30 cellular contexts compared by ENCODE assay signal in genomic region chr7:96658011-96658391, GRCh38.
"Had no signal": no experiment of that assay in that cellular context is flagged by ENCODE, and none has a peak within 500 bp of the region (broad histone marks: within the 10 kb centered on the region; RNA-seq: fewer than 3 reads in every experiment).

No MANE protein-coding gene starts in this region.

- H3K27ac Mint-ChIP-seq: activated B cell treated with CpG ODN at 0.5 μM for 24 hours; activated CD4-positive, alpha-beta T cell treated with anti-CD3 and anti-CD28 coated beads for 36 hours; activated naive CD8-positive, alpha-beta T cell; activated T-cell treated with anti-CD3 and anti-CD28 coated beads, Interleukin-2, amount 50 U/mL, for 72 hours; mesothelial cell of epicardium; naive B cell; nephron progenitor cell; stimulated activated memory B cell treated with anti-CD40 and anti-IgM and Interleukin-4, amounts not matched to agents 10 μg/mL and 1 μg/mL and 100 μg/mL, for 72 hours; stimulated activated naive CD8-positive, alpha-beta T cell treated with anti-CD3 and anti-CD28 coated beads, Interleukin-15, amount 100 ng/mL, for 72 hours had no signal

- H3K27ac ChIP-seq: colonic mucosa, heart right ventricle, pancreas, psoas muscle, right atrium auricular region, upper lobe of left lung, vagina had no signal

- H3K27me3 Mint-ChIP-seq: activated B cell treated with CpG ODN at 0.5 μM for 24 hours; activated CD4-positive, alpha-beta T cell treated with anti-CD3 and anti-CD28 coated beads for 36 hours; activated naive CD8-positive, alpha-beta T cell; naive B cell; stimulated activated memory B cell treated with anti-CD40 and anti-IgM and Interleukin-4, amounts not matched to agents 10 μg/mL and 1 μg/mL and 100 μg/mL, for 72 hours; stimulated activated naive CD8-positive, alpha-beta T cell treated with anti-CD3 and anti-CD28 coated beads, Interleukin-15, amount 100 ng/mL, for 72 hours had no signal

- ATAC-seq: activated CD4-positive, alpha-beta T cell treated with anti-CD3 and anti-CD28 coated beads for 36 hours; activated T-cell treated with anti-CD3 and anti-CD28 coated beads, Interleukin-2, amount 50 U/mL, for 72 hours; esophagus mucosa; heart right ventricle; pancreas; psoas muscle; stimulated activated memory B cell treated with anti-CD40 and anti-IgM and Interleukin-4, amounts not matched to agents 10 μg/mL and 1 μg/mL and 100 μg/mL, for 72 hours; stimulated activated naive CD8-positive, alpha-beta T cell treated with anti-CD3 and anti-CD28 coated beads, Interleukin-15, amount 100 ng/mL, for 72 hours had no signal

- H3K27me3 ChIP-seq: colonic mucosa, heart right ventricle, pancreas, right atrium auricular region, upper lobe of left lung, vagina had no signal

- H3K4me1 ChIP-seq: colonic mucosa, heart right ventricle, pancreas, psoas muscle, right atrium auricular region, upper lobe of left lung, vagina had no signal

- H3K4me3 ChIP-seq: colonic mucosa, heart right ventricle, pancreas, psoas muscle, right atrium auricular region, smooth muscle cell, upper lobe of left lung, vagina had no signal

- H3K36me3 ChIP-seq: colonic mucosa, heart right ventricle, pancreas, right atrium auricular region, upper lobe of left lung, vagina had no signal

- DNase-seq: activated B cell treated with CpG ODN at 0.5 μM for 24 hours; activated CD4-positive, alpha-beta T cell treated with anti-CD3 and anti-CD28 coated beads for 36 hours; activated CD4-positive, alpha-beta T cell treated with anti-CD3 and anti-CD28 coated beads, Interleukin-2, amount 50 U/mL, for 4 hours; activated naive CD4-positive, alpha-beta T cell treated with Interleukin-2 at 50 U/mL for 16 hours; activated T-cell treated with anti-CD3 and anti-CD28 coated beads for 4 hours; activated T-cell treated with anti-CD3 and anti-CD28 coated beads, Interleukin-2, amount 50 U/mL, for 72 hours; anterior cingulate cortex; cerebellar nuclear complex; colonic mucosa; foreskin fibroblast; heart right ventricle; naive B cell; nephron progenitor cell; nucleus accumbens; pancreas; psoas muscle; stimulated activated CD4-positive, alpha-beta T cell treated with anti-CD3 and anti-CD28 coated beads, Interleukin-1b, Interleukin-23, amount 100 ng/mL, for 48 hours; stimulated activated CD4-positive, alpha-beta T cell treated with anti-CD3 and anti-CD28 coated beads, Interleukin-4, amount 100 ng/mL, for 4 hours; stimulated activated CD8-positive, alpha-beta memory T cell treated with anti-CD3 and anti-CD28 coated beads, Interleukin-4, amount 100 ng/mL, for 48 hours; stimulated activated naive CD8-positive, alpha-beta T cell treated with anti-CD3 and anti-CD28 coated beads, Interleukin-15, amount 100 ng/mL, for 72 hours; substantia nigra; T-helper 2 cell; upper lobe of left lung had no signal

- H3K4me3 Mint-ChIP-seq: activated B cell treated with CpG ODN at 0.5 μM for 24 hours; activated CD4-positive, alpha-beta T cell treated with anti-CD3 and anti-CD28 coated beads for 36 hours; activated naive CD8-positive, alpha-beta T cell; activated T-cell treated with anti-CD3 and anti-CD28 coated beads, Interleukin-2, amount 50 U/mL, for 72 hours; mesothelial cell of epicardium; naive B cell; nephron progenitor cell; stimulated activated memory B cell treated with anti-CD40 and anti-IgM and Interleukin-4, amounts not matched to agents 10 μg/mL and 1 μg/mL and 100 μg/mL, for 72 hours; stimulated activated naive CD8-positive, alpha-beta T cell treated with anti-CD3 and anti-CD28 coated beads, Interleukin-15, amount 100 ng/mL, for 72 hours had no signal

- H3K9me3 Mint-ChIP-seq: activated B cell treated with CpG ODN at 0.5 μM for 24 hours; activated T-cell treated with anti-CD3 and anti-CD28 coated beads, Interleukin-2, amount 50 U/mL, for 72 hours; nephron progenitor cell; stimulated activated memory B cell treated with anti-CD40 and anti-IgM and Interleukin-4, amounts not matched to agents 10 μg/mL and 1 μg/mL and 100 μg/mL, for 72 hours had no signal

- H3K9me3 ChIP-seq: colonic mucosa, pancreas, psoas muscle, right atrium auricular region, upper lobe of left lung, vagina had no signal

- H3K4me2 ChIP-seq: smooth muscle cell had no signal
